In genomic region chr14:103315368-103315911, GRCh38 we compare ENCODE assay signal across 12 cellular contexts. TPM values are rescaled to one million over a fixed set of nuclear protein-coding genes. Genes with fewer than 3 reads are reported as not detected.
DNase-seq lines count a peak whose midpoint lies in the region; ATAC-seq and TF ChIP-seq lines count a peak whose summit lies in the region.
"Had no signal": no experiment of that assay in that cellular context is flagged by ENCODE, and none has a peak within 500 bp of the region (broad histone marks: within the 10 kb centered on the region; RNA-seq: fewer than 3 reads in every experiment).

No MANE protein-coding gene starts in this region.

- H3K27ac ChIP-seq in lung (ENCODE audit: low read depth in 1 of 2, low read length in 1 of 2) (peak overlapping the region in 1 of 2 donors; percentile 85), aorta (ENCODE audit: low read depth in 1 of 2, low read length in 2 of 2) (no peak overlapping the region)
- H3K27ac ChIP-seq: tibial artery had no signal

- peak; percentile 34 for DNase-seq in activated effector memory CD4-positive, alpha-beta T cell treated with anti-CD3 and anti-CD28 coated beads, Interleukin-2, amount 50 U/mL, for 16 hours
- no peak for DNase-seq in activated effector memory CD4-positive, alpha-beta T cell treated with Interleukin-2 at 50 U/mL for 16 hours
- DNase-seq in epithelial cell of esophagus (ENCODE audit: low read depth) (peak; percentile 87), lung (ENCODE audit: low spot score) (peak; percentile 54), aorta (peak in 1 of 2 donors; percentile 69), NCI-H82 treated with DMSO at 0.1 percent for 48 hours (lab: John Stamatoyannopoulos, UW; ENCODE audit: unreplicated experiment) (no peak)
- DNase-seq in stimulated activated CD4-positive, alpha-beta T cell treated with anti-CD3 and anti-CD28 coated beads, Interleukin-2, amount 100 ng/mL, for 48 hours, result no peak
- DNase-seq: activated CD8-positive, alpha-beta T cell treated with anti-CD3 and anti-CD28 coated beads for 36 hours; effector memory CD8-positive, alpha-beta T cell; NCI-H524 treated with DMSO at 0.1 percent for 48 hours had no signal

- peaks cover 0 to 9% of the 10 kb centered on the region in 2 donors for H3K4me1 ChIP-seq in lung (ENCODE audit: control insufficient read depth in 2 of 2, insufficient read depth in 2 of 2, low read length in 2 of 2)
- H3K4me1 ChIP-seq in aorta (ENCODE audit: control insufficient read depth in 1 of 2, insufficient read depth in 2 of 2, low read length in 2 of 2), result no peaks in the 10 kb centered on the region
- H3K4me1 ChIP-seq: tibial artery had no signal

- H3K9me3 ChIP-seq in lung (ENCODE audit: control insufficient read depth in 2 of 2, insufficient read depth in 1 of 2, low read length in 1 of 2) (no peaks in the 10 kb centered on the region), aorta (ENCODE audit: control insufficient read depth, low read length) (no peaks in the 10 kb centered on the region)
- H3K9me3 ChIP-seq: tibial artery had no signal

- intact Hi-C loops in aorta (cut with DNase I), result no loop called here

- no peaks in the 10 kb centered on the region for H3K36me3 ChIP-seq in lung (ENCODE audit: control insufficient read depth in 2 of 2, insufficient read depth in 2 of 2, low read length in 2 of 2)
- H3K36me3 ChIP-seq in aorta (ENCODE audit: control insufficient read depth in 1 of 2, insufficient read depth in 2 of 2, low read length in 1 of 2), result no peaks in the 10 kb centered on the region
- H3K36me3 ChIP-seq: tibial artery had no signal

- H3K27me3 ChIP-seq in lung (ENCODE audit: control insufficient read depth, insufficient read depth), result no peaks in the 10 kb centered on the region
- H3K27me3 ChIP-seq in aorta (ENCODE audit: control insufficient read depth in 1 of 2, insufficient read depth in 2 of 2, low read length in 1 of 2), result no peaks in the 10 kb centered on the region

- 42 to 56% methylated on average over 14 of the region's 14 CpGs for WGBS in lung, 2 donors
- whole genome bisulfite sequencing in aorta, 2 donors, result 47 to 58% methylated on average over 14 of the region's 14 CpGs

- ATAC-seq in lung (ENCODE audit: insufficient read depth, low FRiP score) (peak; percentile 63), aorta (ENCODE audit: low FRiP score) (peak; percentile 68), GM18517 (IDR thresholded peaks at IDR 0.05; ENCODE audit: unreplicated experiment) (no peak)
- ATAC-seq: activated CD8-positive, alpha-beta T cell treated with anti-CD3 and anti-CD28 coated beads for 36 hours; effector memory CD8-positive, alpha-beta T cell had no signal

- H3K4me3 ChIP-seq in epithelial cell of esophagus (ENCODE audit: low read length) (no peak overlapping the region), lung (no peak overlapping the region), aorta (ENCODE audit: low read length in 2 of 2) (no peak overlapping the region)
- H3K4me3 ChIP-seq: tibial artery had no signal

- no peak for TF ChIP-seq CTCF in epithelial cell of esophagus (IDR thresholded peaks at IDR 0.05; ENCODE audit: insufficient read depth, low read depth, low read length, missing control alignments)
- no peak for TF ChIP-seq CTCF in lung (IDR thresholded peaks at IDR 0.05; ENCODE audit: control extremely low read depth, extremely low read depth)

RNA-seq across cellular contexts. Expression of gene EIF5, which starts 18.6 kb away (rescaled TPM):
- total RNA-seq in lung (100 to 1,000 TPM; 161 to 255 TPM), aorta (100 to 1,000 TPM; 202 to 218 TPM)
- polyA plus RNA-seq in lung (100 to 1,000 TPM in 1 of 2 donors, 10 to 100 TPM in 1; 50.4 to 161 TPM), aorta (100 to 1,000 TPM in 1 of 2 donors, 10 to 100 TPM in 1; 93.1 to 139 TPM)

Comparison
In these comparisons a context has a peak if more than half of its experiments do, and no peak if none do; other contexts are left out.
1. DNase-seq: peak in activated effector memory CD4-positive, alpha-beta T cell treated with anti-CD3 and anti-CD28 coated beads, Interleukin-2, amount 50 U/mL, for 16 hours (single experiment), epithelial cell of esophagus (single experiment) and lung (single experiment); none in activated effector memory CD4-positive, alpha-beta T cell treated with Interleukin-2 at 50 U/mL for 16 hours (single experiment), stimulated activated CD4-positive, alpha-beta T cell treated with anti-CD3 and anti-CD28 coated beads, Interleukin-2, amount 100 ng/mL, for 48 hours (0 of 2) and NCI-H82 treated with DMSO at 0.1 percent for 48 hours (single experiment).